8 cellular contexts compared by ENCODE assay signal in genomic region chr2:84458436-84459027, GRCh38. TPM values are rescaled to one million over a fixed set of nuclear protein-coding genes. Genes with fewer than 3 reads are reported as not detected.
DNase-seq lines count a peak whose midpoint lies in the region; ATAC-seq and TF ChIP-seq lines count a peak whose summit lies in the region.

No MANE protein-coding gene starts in this region.

- H3K9me3 Mint-ChIP-seq in mesothelial cell of epicardium, result no peaks in the 10 kb centered on the region

- H3K4me3 Mint-ChIP-seq in mesothelial cell of epicardium, result peak overlapping the region; percentile 88

- no peaks in the 10 kb centered on the region for H3K27me3 ChIP-seq in tibial artery

- H3K9me3 ChIP-seq in tibial artery, result no peaks in the 10 kb centered on the region

- intact Hi-C loops in tibial artery (cut with DNase I; ENCODE audit: low total_unique reads), result no loop called here

- no peaks in the 10 kb centered on the region for H3K27me3 Mint-ChIP-seq in mesothelial cell of epicardium (ENCODE audit: low read depth)

- H3K4me3 ChIP-seq in AG04449 (ENCODE audit: low read depth, low read length), result peak overlapping the region; percentile 93
- peak overlapping the region; percentile 72 to 95 for H3K4me3 ChIP-seq in tibial artery

- no peak for DNase-seq in AG04449 (ENCODE audit: low read depth, low spot score)
- DNase-seq in T-helper 1 cell, result peak in 3 of 5 donors; percentile 8 to 14 (median 10)
- DNase-seq in effector CD4-positive, alpha-beta T cell, result peak; percentile 4
- no peak for DNase-seq in mesothelial cell of epicardium (ENCODE audit: low spot score in 2 of 2, unreplicated experiment in 2 of 2)
- DNase-seq in tibial artery, result peak; percentile 26 to 61
- no peak for DNase-seq in NCI-H1092 (lab: John Stamatoyannopoulos, UW)

- peak overlapping the region; percentile 95 for H3K27ac Mint-ChIP-seq in mesothelial cell of epicardium

- no peaks in the 10 kb centered on the region for H3K36me3 Mint-ChIP-seq in mesothelial cell of epicardium

- peaks cover 0 to 35% (median 19%) of the 10 kb centered on the region in 4 donors for H3K4me1 ChIP-seq in tibial artery

- H3K36me3 ChIP-seq in tibial artery, result no peaks in the 10 kb centered on the region

- H3K4me1 Mint-ChIP-seq in mesothelial cell of epicardium, result peaks cover 26% of the 10 kb centered on the region

- POLR2A ChIA-PET in AG04449 (lab: Yijun Ruan, JAX), result no interaction called here

- no peak for TF ChIP-seq CTCF in AG04449 (IDR thresholded peaks at IDR 0.05; ENCODE audit: insufficient read depth, low read length, missing control alignments)
- TF ChIP-seq CTCF in mesothelial cell of epicardium (IDR thresholded peaks at IDR 0.05; ENCODE audit: unreplicated experiment), result no peak
- TF ChIP-seq CTCF in tibial artery (IDR thresholded peaks at IDR 0.05), result no peak

- H3K27ac ChIP-seq in tibial artery, result peak overlapping the region; percentile 88 to 94

- ATAC-seq in GM18861 (IDR thresholded peaks at IDR 0.05; ENCODE audit: unreplicated experiment) (peak; percentile 14), HG03066 (IDR thresholded peaks at IDR 0.05; ENCODE audit: low read depth, unreplicated experiment) (peak; percentile 38)

- CTCF ChIA-PET in AG04449 (lab: Yijun Ruan, JAX), result interaction anchor here (1.2 to 3.5 kb wide), 2 partner anchors 11 to 467 kb away, joined by 3 to 11 read pairs; no protein-coding TSS in a partner anchor

RNA-seq across cellular contexts. Expression of gene SUCLG1, which starts 0.5 kb away (rescaled TPM):
- total RNA-seq in mesothelial cell of epicardium, result 49.9 to 54.3 TPM (median 53.5 TPM) in 3 replicates

RNA-seq across cellular contexts. Expression of gene DNAH6, which starts 57.8 kb away (rescaled TPM):
- total RNA-seq in mesothelial cell of epicardium, result 0.54 to 1.3 TPM (median 1.1 TPM) in 3 replicates

Comparison
In these comparisons a context has a peak if more than half of its experiments do, and no peak if none do; other contexts are left out.
1. DNase-seq: peak in T-helper 1 cell (3 of 5), effector CD4-positive, alpha-beta T cell (single experiment) and tibial artery (2 of 2); none in AG04449 (single experiment), mesothelial cell of epicardium (0 of 2) and NCI-H1092 (single experiment).